1 cellular context compared by ENCODE assay signal in genomic region chr14:64968167-64968566, GRCh38.
A peak's percentile ranks its signal among the peaks of the same experiment; 100 is the strongest.
TF ChIP-seq lines count a peak whose summit lies in the region.

No MANE protein-coding gene starts in this region.

TF ChIP-seq in IMR-90, 13 proteins besides CTCF, POLR2A, EP300 and RAD21:
- no peak for TF ChIP-seq RCOR1 (IDR thresholded peaks at IDR 0.05; ENCODE audit: insufficient replicate concordance, low read length)
- 0 out of 2 replicates have a peak, but pooled peaks have one; percentile 36 for TF ChIP-seq CEBPB (IDR thresholded peaks at IDR 0.05; ENCODE audit: low read depth, low read length)
- TF ChIP-seq USF2 (IDR thresholded peaks at IDR 0.05; ENCODE audit: low read depth, low read length) = no peak
